In genomic region chrX:118550792-118551191, GRCh38 we compare ENCODE assay signal across 2 cellular contexts.
TF ChIP-seq lines count a peak whose summit lies in the region.

No MANE protein-coding gene starts in this region.

TF ChIP-seq in SK-N-SH, 30 proteins besides CTCF, POLR2A, EP300 and RAD21 (continued from another document):
- TF ChIP-seq, protein P1, sequence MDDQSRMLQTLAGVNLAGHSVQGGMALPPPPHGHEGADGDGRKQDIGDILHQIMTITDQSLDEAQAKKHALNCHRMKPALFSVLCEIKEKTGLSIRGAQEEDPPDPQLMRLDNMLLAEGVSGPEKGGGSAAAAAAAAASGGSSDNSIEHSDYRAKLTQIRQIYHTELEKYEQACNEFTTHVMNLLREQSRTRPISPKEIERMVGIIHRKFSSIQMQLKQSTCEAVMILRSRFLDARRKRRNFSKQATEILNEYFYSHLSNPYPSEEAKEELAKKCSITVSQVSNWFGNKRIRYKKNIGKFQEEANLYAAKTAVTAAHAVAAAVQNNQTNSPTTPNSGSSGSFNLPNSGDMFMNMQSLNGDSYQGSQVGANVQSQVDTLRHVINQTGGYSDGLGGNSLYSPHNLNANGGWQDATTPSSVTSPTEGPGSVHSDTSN (IDR thresholded peaks at IDR 0.05) = peak; percentile 31; the same call in 1 of the 2 replicates

TF ChIP-seq in SK-N-SH treated with all-trans-retinoic acid at 6 μM for 48 hours, 23 proteins besides CTCF, POLR2A, EP300 and RAD21 (continued from another document):
- TF ChIP-seq, protein P2, sequence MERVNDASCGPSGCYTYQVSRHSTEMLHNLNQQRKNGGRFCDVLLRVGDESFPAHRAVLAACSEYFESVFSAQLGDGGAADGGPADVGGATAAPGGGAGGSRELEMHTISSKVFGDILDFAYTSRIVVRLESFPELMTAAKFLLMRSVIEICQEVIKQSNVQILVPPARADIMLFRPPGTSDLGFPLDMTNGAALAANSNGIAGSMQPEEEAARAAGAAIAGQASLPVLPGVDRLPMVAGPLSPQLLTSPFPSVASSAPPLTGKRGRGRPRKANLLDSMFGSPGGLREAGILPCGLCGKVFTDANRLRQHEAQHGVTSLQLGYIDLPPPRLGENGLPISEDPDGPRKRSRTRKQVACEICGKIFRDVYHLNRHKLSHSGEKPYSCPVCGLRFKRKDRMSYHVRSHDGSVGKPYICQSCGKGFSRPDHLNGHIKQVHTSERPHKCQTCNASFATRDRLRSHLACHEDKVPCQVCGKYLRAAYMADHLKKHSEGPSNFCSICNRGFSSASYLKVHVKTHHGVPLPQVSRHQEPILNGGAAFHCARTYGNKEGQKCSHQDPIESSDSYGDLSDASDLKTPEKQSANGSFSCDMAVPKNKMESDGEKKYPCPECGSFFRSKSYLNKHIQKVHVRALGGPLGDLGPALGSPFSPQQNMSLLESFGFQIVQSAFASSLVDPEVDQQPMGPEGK (CRISPR knock-in tag; IDR thresholded peaks at IDR 0.05; ENCODE audit: borderline replicate concordance) = no peak
- TF ChIP-seq OSR1 (CRISPR knock-in tag; IDR thresholded peaks at IDR 0.05) (no peak), GLIS3 (CRISPR knock-in tag; IDR thresholded peaks at IDR 0.05) (no peak), CREB5 (CRISPR knock-in tag; IDR thresholded peaks at IDR 0.05; ENCODE audit: low read depth) (no peak), ZC3H10 (CRISPR knock-in tag; IDR thresholded peaks at IDR 0.05) (no peak), CSRNP3 (CRISPR knock-in tag; IDR thresholded peaks at IDR 0.05) (no peak), PPARA (CRISPR knock-in tag; IDR thresholded peaks at IDR 0.05; ENCODE audit: borderline replicate concordance) (no peak), ZFP3 (CRISPR knock-in tag; IDR thresholded peaks at IDR 0.05) (no peak)
TF ChIP-seq in SK-N-SH treated with all-trans-retinoic acid at 6 μM for 48 hours: peak in this region for 0.
